In the genomic region with DNA sequence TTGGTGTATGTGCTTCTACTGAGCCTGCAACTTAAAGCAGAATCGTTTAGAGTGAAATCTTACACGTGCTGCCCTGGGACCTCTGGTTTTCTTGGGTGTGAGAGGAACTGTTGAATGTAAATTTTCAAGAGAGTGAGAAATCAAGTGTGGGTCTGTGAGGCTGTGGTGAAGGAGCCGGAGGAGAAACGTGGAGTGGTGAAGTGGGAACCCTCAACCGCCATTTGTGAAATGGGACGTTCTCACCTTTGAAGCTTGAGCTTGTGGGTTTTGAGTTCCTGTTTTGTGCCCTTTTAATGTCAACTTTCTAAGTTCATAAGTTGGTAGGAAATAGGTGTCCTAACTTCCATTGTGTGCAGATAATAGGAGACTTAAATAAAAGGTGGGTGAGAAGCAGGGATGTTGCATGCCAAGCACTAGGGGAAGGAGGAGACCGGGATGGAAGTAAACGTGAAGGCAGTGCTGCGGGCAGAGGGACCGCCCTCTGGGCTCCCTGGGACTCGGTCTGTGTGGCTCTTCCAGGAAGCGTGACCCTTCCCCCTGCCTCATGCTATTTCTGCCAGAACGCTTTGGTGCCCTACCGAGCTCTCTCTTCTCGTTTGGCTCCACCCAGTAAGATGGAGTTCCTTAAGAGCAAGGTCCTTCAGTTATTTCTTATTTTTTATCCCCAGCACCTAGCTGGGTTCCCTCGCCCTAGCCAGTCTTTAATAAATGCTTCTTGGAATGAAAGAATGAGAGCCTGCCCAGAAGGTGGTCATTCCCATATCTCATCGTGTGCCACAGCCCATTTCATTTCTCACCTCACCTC, we compare ENCODE assay signal across 9 cellular contexts. TPM values are rescaled to one million over a fixed set of nuclear protein-coding genes. Genes with fewer than 3 reads are reported as not detected.
A peak's percentile ranks its signal among the peaks of the same experiment; 100 is the strongest.
DNase-seq lines count a peak whose midpoint lies in the region; ATAC-seq, FAIRE-seq and TF ChIP-seq lines count a peak whose summit lies in the region.
"Had no signal": no experiment of that assay in that cellular context is flagged by ENCODE, and none has a peak within 500 bp of the region (broad histone marks: within the 10 kb centered on the region; RNA-seq: fewer than 3 reads in every experiment).

No MANE protein-coding gene starts in this region.

- no peak overlapping the region for H3K56ac ChIP-seq in H1 (replicated peaks; ENCODE audit: insufficient read length, low read depth, low read length)

- no peak overlapping the region for H2AFZ ChIP-seq in H1 (ENCODE audit: low read length)
- H2AFZ ChIP-seq in hepatocyte, result no peak overlapping the region

- H3K23ac ChIP-seq in H1 (ENCODE audit: insufficient read length), result no peak overlapping the region

- 0 out of 2 replicates have a peak overlapping the region, but pooled peaks have one; percentile 49 for H2BK5ac ChIP-seq in H1 (ENCODE audit: low read depth, low read length)

- H3K23me2 ChIP-seq in H1 (ENCODE audit: low read depth, low read length), result 0 out of 2 replicates have a peak, but pooled peaks cover 2% of the 10 kb centered on the region

- no peaks in the 10 kb centered on the region for H3K9me2 ChIP-seq in hepatocyte (replicated peaks; ENCODE audit: insufficient read depth)

- no peaks in the 10 kb centered on the region for H3K9me3 ChIP-seq in H1 (ENCODE audit: insufficient read depth in 2 of 2, low read depth in 1 of 2, low read length in 1 of 2)
- H3K9me3 ChIP-seq in hepatocyte (ENCODE audit: low read depth), result no peaks in the 10 kb centered on the region

- POLR2A ChIA-PET in H1 (lab: Charles Lee; ENCODE audit: partially characterized antibody), result interaction anchor here (1.1 to 2.7 kb wide), 4 partner anchors 10 to 176 kb away, joined by 3 to 8 read pairs (median 4); partner anchors contain the start of gene TMEM131L
- POLR2A ChIA-PET in RWPE1 (lab: Yijun Ruan, JAX; ENCODE audit: low non-redundant PET), result no interaction called here

- H3K79me2 ChIP-seq in H1 (ENCODE audit: control insufficient read depth in 1 of 2, insufficient read depth in 2 of 2, low read length in 2 of 2), result peaks cover 0 to 28% of the 10 kb centered on the region in 2 experiments; a peak in 3 of 4 replicates
- H3K79me2 ChIP-seq in hepatocyte, result peaks cover 15% of the 10 kb centered on the region

- CTCF ChIA-PET in H1 (lab: Charles Lee; ENCODE audit: partially characterized antibody) (interaction anchor here (1.0 to 2.5 kb wide), 5 partner anchors 9 to 56 kb away, joined by 3 to 9 read pairs (median 4); partner anchors contain the start of gene TMEM131L), RWPE1 (lab: Yijun Ruan, JAX) (no interaction called here)

- H3K79me1 ChIP-seq in H1 (ENCODE audit: low read depth, low read length), result no peaks in the 10 kb centered on the region

- H2BK12ac ChIP-seq in H1 (ENCODE audit: low read depth, low read length), result 0 out of 2 replicates have a peak overlapping the region, but pooled peaks have one; percentile 54

- peak overlapping the region; percentile 3; the same call in 1 of the 2 replicates for H3K18ac ChIP-seq in H1 (ENCODE audit: extremely low read depth, low read length)

- H2BK20ac ChIP-seq in H1 (ENCODE audit: low read length), result no peak overlapping the region

- H3K4me3 ChIP-seq in H1 (ENCODE audit: extremely low read depth in 1 of 4, insufficient read depth in 2 of 4, low read depth in 3 of 4, low read length in 4 of 4) (no peak overlapping the region), hepatocyte (no peak overlapping the region)

- no peak for FAIRE-seq in H1 (lab: Jason Lieb, UNC)

- peak overlapping the region; percentile 30 for H2BK120ac ChIP-seq in H1 (replicated peaks; ENCODE audit: low read depth, low read length)

- 0 out of 2 replicates have a peak overlapping the region, but pooled peaks have one; percentile 57 for H2AK5ac ChIP-seq in H1 (ENCODE audit: low read depth, low read length)

- ATAC-seq in GM18520 (IDR thresholded peaks at IDR 0.05; ENCODE audit: unreplicated experiment), result peak; percentile 21
- peak; percentile 26 for ATAC-seq in HG02870 (IDR thresholded peaks at IDR 0.05; ENCODE audit: unreplicated experiment)

- no peak overlapping the region for H4K5ac ChIP-seq in H1 (ENCODE audit: insufficient read length, low read depth, low read length)

- no peak overlapping the region for H2BK15ac ChIP-seq in H1 (ENCODE audit: low read length)

- H4K20me1 ChIP-seq in H1 (replicated peaks in 1 of 2; ENCODE audit: control insufficient read depth in 1 of 2, insufficient read depth in 2 of 2, low read length in 2 of 2), result peaks cover 0 to 5% of the 10 kb centered on the region in 2 experiments
- H4K20me1 ChIP-seq in hepatocyte (ENCODE audit: insufficient read depth, poor library complexity, severe bottlenecking), result no peaks in the 10 kb centered on the region

- DNase-seq in UCSD-AML1 (lab: John Stamatoyannopoulos, UW; ENCODE audit: unreplicated experiment) (peak; percentile 55), H1 (ENCODE audit: low read depth in 1 of 2, low spot score in 2 of 2) (no peak), RWPE1 (ENCODE audit: low spot score) (no peak), hepatocyte (ENCODE audit: low spot score) (no peak), GOT3 (lab: John Stamatoyannopoulos, UW) (no peak), cerebellar cortex (ENCODE audit: low spot score) (no peak)

- H3K9ac ChIP-seq in H1 (replicated peaks in 1 of 4; ENCODE audit: extremely low read depth in 1 of 4, low read depth in 3 of 4, low read length in 3 of 4), result no peak overlapping the region

- no peak overlapping the region for H4K91ac ChIP-seq in H1 (replicated peaks; ENCODE audit: insufficient read length, low read length)

- TF ChIP-seq RAD21 in H1 (IDR thresholded peaks at IDR 0.05 in 1 of 2, conservative IDR thresholded peaks at IDR 0.05 in 1 of 2; ENCODE audit: low read depth in 2 of 2, low read length in 2 of 2), result no peak

- 76% methylated on average over 17 of the region's 17 CpGs; no CpG with 5 or more reads in 1 of the 2 experiments for WGBS in H1 (ENCODE audit: extremely low coverage in 1 of 2, insufficient coverage in 1 of 2, insufficient read length in 1 of 2, insufficient replicate concordance in 2 of 2, low coverage in 1 of 2, low lambda C conversion rate in 2 of 2, missing lambda C conversion rate in 1 of 2), 2 experiments
- WGBS in hepatocyte (ENCODE audit: low lambda C conversion rate, missing lambda C conversion rate), result 92% methylated on average over 17 of the region's 17 CpGs

- no peak overlapping the region for H3K4me2 ChIP-seq in H1 (ENCODE audit: insufficient read depth in 1 of 2, low read depth in 2 of 2, low read length in 2 of 2)
- no peak overlapping the region for H3K4me2 ChIP-seq in hepatocyte

- TF ChIP-seq POLR2A in H1 (IDR thresholded peaks at IDR 0.05; ENCODE audit: control extremely low read depth in 1 of 2, low read depth in 2 of 2, low read length in 2 of 2), result no peak

- no peak for TF ChIP-seq CTCF in H1 (IDR thresholded peaks at IDR 0.05; ENCODE audit: control extremely low read depth in 1 of 3, insufficient read depth in 1 of 3, low read depth in 1 of 3, low read length in 3 of 3)
- no peak for TF ChIP-seq CTCF in RWPE1 (conservative IDR thresholded peaks at IDR 0.05; ENCODE audit: low read depth)
- TF ChIP-seq CTCF in hepatocyte (IDR thresholded peaks at IDR 0.05; ENCODE audit: poor library complexity), result no peak

- H3K14ac ChIP-seq in H1 (ENCODE audit: insufficient read length), result no peak overlapping the region

- TF ChIP-seq EP300 in H1 (IDR thresholded peaks at IDR 0.05; ENCODE audit: borderline replicate concordance in 1 of 2, low read depth in 2 of 2, low read length in 2 of 2), result peak in 1 of 2 experiments; percentile 92; a peak in 1 of 3 replicates

- no peaks in the 10 kb centered on the region for H3K27me3 ChIP-seq in H1 (replicated peaks in 1 of 4; ENCODE audit: control insufficient read depth in 3 of 4, extremely low read depth in 1 of 4, insufficient read depth in 3 of 4, low read length in 3 of 4)
- H3K27me3 ChIP-seq in hepatocyte, result no peaks in the 10 kb centered on the region

- no peak overlapping the region for H4K8ac ChIP-seq in H1 (ENCODE audit: extremely low read depth, insufficient read depth, low read length)

- H3K4ac ChIP-seq in H1 (replicated peaks; ENCODE audit: insufficient read length, low read depth, low read length), result no peak overlapping the region

- H3K36me3 ChIP-seq in H1 (ENCODE audit: control insufficient read depth in 2 of 4, insufficient read depth in 4 of 4, low read length in 3 of 4), result no peaks in the 10 kb centered on the region
- H3K36me3 ChIP-seq in hepatocyte (replicated peaks; ENCODE audit: insufficient read depth, low read depth), result no peaks in the 10 kb centered on the region

- H3K27ac ChIP-seq in H1 (ENCODE audit: low read depth, low read length) (no peak overlapping the region), RWPE1 (no peak overlapping the region), hepatocyte (no peak overlapping the region)
- H3K27ac ChIP-seq: epithelial cell of prostate had no signal

- H3K4me1 ChIP-seq in H1 (replicated peaks in 1 of 4; ENCODE audit: control insufficient read depth in 3 of 4, insufficient read depth in 4 of 4, low read length in 3 of 4), result peaks cover 0 to 9% (median 2%) of the 10 kb centered on the region in 4 experiments; a peak in 3 of 7 replicates
- H3K4me1 ChIP-seq in hepatocyte (ENCODE audit: insufficient read depth), result peaks cover 32% of the 10 kb centered on the region

TF ChIP-seq in H1, 55 proteins besides CTCF, POLR2A, EP300 and RAD21:
- no peak for TF ChIP-seq SRF (IDR thresholded peaks at IDR 0.05; ENCODE audit: low read depth, low read length)
- TF ChIP-seq, protein P1, sequence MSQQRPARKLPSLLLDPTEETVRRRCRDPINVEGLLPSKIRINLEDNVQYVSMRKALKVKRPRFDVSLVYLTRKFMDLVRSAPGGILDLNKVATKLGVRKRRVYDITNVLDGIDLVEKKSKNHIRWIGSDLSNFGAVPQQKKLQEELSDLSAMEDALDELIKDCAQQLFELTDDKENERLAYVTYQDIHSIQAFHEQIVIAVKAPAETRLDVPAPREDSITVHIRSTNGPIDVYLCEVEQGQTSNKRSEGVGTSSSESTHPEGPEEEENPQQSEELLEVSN (IDR thresholded peaks at IDR 0.05), result peak; percentile 52; the same call in 1 of the 2 replicates
- no peak for TF ChIP-seq CHD1 (IDR thresholded peaks at IDR 0.05; ENCODE audit: low read depth, low read length)

RNA-seq across cellular contexts. Expression of gene TMEM131L, which starts 56.0 kb away (rescaled TPM):
- 25.3 and 26.1 TPM in 2 replicates for total RNA-seq in H1 (2021; fragmentation: NEBNext Ultra II Directional; extraction: Animal tissue kit (Norgen Biotek cat#: 25700))
- polyA plus RNA-seq in H1 (2011; rRNA removed) (11.2 and 14.3 TPM in 2 replicates), hepatocyte (5.8 and 6.3 TPM in 2 replicates)
- 11.0 TPM for polyA plus RNA-seq in H1 (2011; cell fraction: cytosol; rRNA removed)
- polyA plus RNA-seq in H1 (2011; cell fraction: nucleus; rRNA removed), result 22.8 TPM
- 16.2 to 24.8 TPM (median 18.3 TPM) in 4 replicates for polyA plus RNA-seq in H1 (2012, experiment 1 of 2)
- 1.9 TPM for polyA plus RNA-seq in H1 (2012, experiment 2 of 2)
- 35.4 TPM for polyA plus RNA-seq in H1 (2013, experiment 1 of 2)
- 33.9 TPM for polyA plus RNA-seq in H1 (2013, experiment 2 of 2)
- 23.5 and 54.9 TPM in 2 replicates for polyA minus RNA-seq in H1 (2011; rRNA and poly(A)+ RNA removed)
- polyA minus RNA-seq in H1 (2011; cell fraction: cytosol; rRNA and poly(A)+ RNA removed), result 15.8 TPM
- polyA minus RNA-seq in H1 (2011; cell fraction: nucleus; rRNA and poly(A)+ RNA removed), result 50.4 TPM
- 8.1 and 10.5 TPM in 2 replicates for total RNA-seq in hepatocyte
